ENCODE assay signal across 20 cellular contexts in genomic region chr6:98942263-98942803, GRCh38. TPM values are rescaled to one million over a fixed set of nuclear protein-coding genes. Genes with fewer than 3 reads are reported as not detected.
DNase-seq lines count a peak whose midpoint lies in the region; ATAC-seq and TF ChIP-seq lines count a peak whose summit lies in the region.
"Had no signal": no experiment of that assay in that cellular context is flagged by ENCODE, and none has a peak within 500 bp of the region (broad histone marks: within the 10 kb centered on the region; RNA-seq: fewer than 3 reads in every experiment).

No MANE protein-coding gene starts in this region.

- H3K9me2 ChIP-seq in PC-3 (replicated peaks; ENCODE audit: low read length), result no peaks in the 10 kb centered on the region

- no peak overlapping the region for H3K9ac ChIP-seq in PC-3 (ENCODE audit: low read length)

- TF ChIP-seq CTCF in BE2C (IDR thresholded peaks at IDR 0.05; ENCODE audit: low read depth, low read length) (peak; percentile 30), GM12873 (IDR thresholded peaks at IDR 0.05; ENCODE audit: insufficient read depth, low read depth, low read length, missing control alignments) (peak; percentile 25), PC-3 (conservative IDR thresholded peaks at IDR 0.05; ENCODE audit: low read depth, low read length) (peak; percentile 41; the same call in 1 of the 2 replicates), fibroblast of mammary gland (conservative IDR thresholded peaks at IDR 0.05; ENCODE audit: control insufficient read depth, insufficient read depth, low read depth, low read length) (peak; percentile 16)

- no peaks in the 10 kb centered on the region for H3K27me3 ChIP-seq in BE2C
- H3K27me3 ChIP-seq in PC-3 (ENCODE audit: low read length), result no peaks in the 10 kb centered on the region
- H3K27me3 ChIP-seq: dorsolateral prefrontal cortex, pancreas had no signal

- H3K9me3 ChIP-seq in BE2C (no peaks in the 10 kb centered on the region), PC-3 (ENCODE audit: low read length) (no peaks in the 10 kb centered on the region)
- H3K9me3 ChIP-seq: pancreas had no signal

- no peak overlapping the region for H3K27ac ChIP-seq in PC-3 (ENCODE audit: low read length)
- H3K27ac ChIP-seq: dorsolateral prefrontal cortex, pancreas, VCaP had no signal

- BruUV-seq in PC-3 (replicated peaks; lab: Mats Ljungman, UMichigan), result no TSS peak

- H3K4me2 ChIP-seq in PC-3 (ENCODE audit: low read length), result no peak overlapping the region

- CTCF ChIA-PET in PC-3 (lab: Charles Lee), result no interaction called here

- POLR2A ChIA-PET in PC-3 (lab: Charles Lee; ENCODE audit: unreplicated experiment), result no interaction called here

- no peaks in the 10 kb centered on the region for H3F3A ChIP-seq in PC-3 (ENCODE audit: low read length, unreplicated experiment)

- H4K20me1 ChIP-seq in PC-3 (ENCODE audit: low read length), result no peaks in the 10 kb centered on the region

- intact Hi-C loops in PC-3 (cut with micrococcal nuclease), result no loop called here

- ATAC-seq in PC-3, result no peak
- ATAC-seq: esophagus mucosa, Right ventricle myocardium inferior had no signal

- peaks cover 56% of the 10 kb centered on the region for H3K79me2 ChIP-seq in PC-3 (ENCODE audit: low read length)

- H2AFZ ChIP-seq in PC-3 (ENCODE audit: low read length), result no peak overlapping the region

- H3K4me1 ChIP-seq in BE2C, result peaks cover 5% of the 10 kb centered on the region; the same call in 1 of the 2 replicates
- peaks cover 16% of the 10 kb centered on the region; the same call in 1 of the 2 replicates for H3K4me1 ChIP-seq in PC-3 (ENCODE audit: insufficient read depth, low read length)

- no peak for DNase-seq in BE2C
- peak; percentile 23 for DNase-seq in PC-3
- DNase-seq in fibroblast of mammary gland (ENCODE audit: low read depth), result no peak
- DNase-seq in anterior cingulate cortex (lab: John Stamatoyannopoulos, UW), result no peak
- no peak for DNase-seq in NCI-H2107 treated with DMSO at 0.1 percent for 48 hours (lab: John Stamatoyannopoulos, UW; ENCODE audit: unreplicated experiment)
- no peak for DNase-seq in medulla oblongata (ENCODE audit: extremely low spot score)
- DNase-seq in effector CD8-positive, alpha-beta T cell (lab: John Stamatoyannopoulos, UW), result no peak
- DNase-seq: dorsolateral prefrontal cortex; islet precursor cell; Karpas-422; naive B cell; NCI-H146; NCI-H345; NK-92 treated with Interleukin-12 subunit alpha and Interleukin-12 subunit beta, amount 100 ng/mL, for 24 hours; pancreas had no signal

- H3K4me3 ChIP-seq in BE2C (ENCODE audit: low read depth, low read length), result no peak overlapping the region
- H3K4me3 ChIP-seq in PC-3 (ENCODE audit: low read length), result no peak overlapping the region
- no peak overlapping the region for H3K4me3 ChIP-seq in fibroblast of mammary gland (ENCODE audit: control insufficient read depth, low read depth, low read length)
- H3K4me3 ChIP-seq: dorsolateral prefrontal cortex, lung, pancreas had no signal

- H3K36me3 ChIP-seq in BE2C (no peaks in the 10 kb centered on the region), PC-3 (ENCODE audit: low read depth, low read length) (no peaks in the 10 kb centered on the region)
- H3K36me3 ChIP-seq: pancreas had no signal

RNA-seq across cellular contexts. Expression of gene FBXL4, which starts 5.4 kb away (rescaled TPM):
- polyA plus RNA-seq in BE2C (2012; ENCODE audit: insufficient read depth, insufficient read length, low read depth), result 2.1 TPM
- total RNA-seq in PC-3 (2014; rRNA removed), result 2.1 and 3.8 TPM in 2 replicates
